22 cellular contexts compared by ENCODE assay signal in the genomic region with DNA sequence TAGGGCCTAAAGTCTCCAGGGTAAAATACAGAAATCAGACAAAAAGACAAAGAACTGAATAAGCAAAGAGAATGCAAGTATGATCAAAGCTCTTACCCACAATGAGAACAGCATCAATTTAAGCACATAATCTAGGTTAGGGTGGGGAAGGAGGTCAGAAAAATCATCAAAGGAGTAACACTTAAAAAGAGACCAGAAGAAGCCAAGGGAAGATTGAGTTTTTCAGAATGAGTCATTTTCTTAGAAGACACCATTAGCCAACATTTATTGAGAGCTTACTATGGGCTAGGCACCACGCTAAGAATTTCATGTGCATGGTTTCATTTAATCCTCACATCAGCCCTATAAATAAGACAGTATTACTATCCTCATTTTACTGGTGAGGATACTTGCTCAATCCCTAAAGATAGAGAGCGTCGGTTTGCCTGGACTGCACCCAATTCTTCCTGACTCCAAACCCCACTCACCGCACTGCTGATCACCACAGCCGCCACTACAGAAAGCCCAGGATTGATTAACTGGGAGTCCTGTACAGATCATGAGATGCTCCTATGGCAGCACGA. TPM values are rescaled to one million over a fixed set of nuclear protein-coding genes. Genes with fewer than 3 reads are reported as not detected.
DNase-seq lines count a peak whose midpoint lies in the region; ATAC-seq and TF ChIP-seq lines count a peak whose summit lies in the region.
"Had no signal": no experiment of that assay in that cellular context is flagged by ENCODE, and none has a peak within 500 bp of the region (broad histone marks: within the 10 kb centered on the region; RNA-seq: fewer than 3 reads in every experiment).

No MANE protein-coding gene starts in this region.

- CTCF ChIA-PET in activated CD4-positive, alpha-beta T cell treated with anti-CD3 and anti-CD28 coated beads for 36 hours (lab: Charles Lee), result interaction anchor here (1.2 kb wide), 1 partner anchor 36 kb away, joined by 4 read pairs; no protein-coding TSS in a partner anchor

- peak; percentile 36 to 40 for ATAC-seq in activated naive CD4-positive, alpha-beta T cell treated with anti-CD3 and anti-CD28 coated beads, Interleukin-2, amount 50 U/mL, for 72 hours
- ATAC-seq in stimulated activated naive CD8-positive, alpha-beta T cell treated with anti-CD3 and anti-CD28 coated beads, Interleukin-15, amount 100 ng/mL, for 72 hours, result peak; percentile 67
- no peak for ATAC-seq in activated CD4-positive, alpha-beta T cell treated with anti-CD3 and anti-CD28 coated beads for 36 hours
- ATAC-seq: GM12878, GM23338, Panc1 had no signal

- H3K9me3 ChIP-seq in esophagus muscularis mucosa, result no peaks in the 10 kb centered on the region
- H3K9me3 ChIP-seq: BE2C had no signal

- H3K36me3 ChIP-seq in esophagus muscularis mucosa, result no peaks in the 10 kb centered on the region
- H3K36me3 ChIP-seq: BE2C had no signal

- TF ChIP-seq POLR2A in esophagus muscularis mucosa (IDR thresholded peaks at IDR 0.05; ENCODE audit: low read depth), result no peak

- no peaks in the 10 kb centered on the region for H3K36me3 Mint-ChIP-seq in activated naive CD4-positive, alpha-beta T cell treated with anti-CD3 and anti-CD28 coated beads, Interleukin-2, amount 50 U/mL, for 72 hours
- H3K36me3 Mint-ChIP-seq in T-helper 1 cell treated with Interleukin-12 subunit alpha and Interleukin-12 subunit beta and Interleukin-4 antibody, amounts not matched to agents 30 μg/mL and 1 μg/mL, for 36 hours (ENCODE audit: low read depth), result no peaks in the 10 kb centered on the region
- H3K36me3 Mint-ChIP-seq in activated CD4-positive, alpha-beta T cell treated with anti-CD3 and anti-CD28 coated beads for 36 hours (ENCODE audit: low read depth), result no peaks in the 10 kb centered on the region
- H3K36me3 Mint-ChIP-seq: CD4-positive, alpha-beta memory T cell had no signal

- peaks cover 40% of the 10 kb centered on the region for H3K27me3 Mint-ChIP-seq in T-helper 1 cell treated with Interleukin-12 subunit alpha and Interleukin-12 subunit beta and Interleukin-4 antibody, amounts not matched to agents 30 μg/mL and 1 μg/mL, for 36 hours (ENCODE audit: low read depth)
- H3K27me3 Mint-ChIP-seq in stimulated activated naive CD8-positive, alpha-beta T cell treated with anti-CD3 and anti-CD28 coated beads, Interleukin-15, amount 100 ng/mL, for 72 hours, result peaks cover 24% of the 10 kb centered on the region
- H3K27me3 Mint-ChIP-seq in activated CD4-positive, alpha-beta T cell treated with anti-CD3 and anti-CD28 coated beads for 36 hours, result peaks cover 28% of the 10 kb centered on the region

- H3K4me1 Mint-ChIP-seq in T-helper 1 cell treated with Interleukin-12 subunit alpha and Interleukin-12 subunit beta and Interleukin-4 antibody, amounts not matched to agents 30 μg/mL and 1 μg/mL, for 36 hours (ENCODE audit: low read depth), result peaks cover 30% of the 10 kb centered on the region
- H3K4me1 Mint-ChIP-seq in stimulated activated naive CD8-positive, alpha-beta T cell treated with anti-CD3 and anti-CD28 coated beads, Interleukin-15, amount 100 ng/mL, for 72 hours, result peaks cover 44% of the 10 kb centered on the region
- H3K4me1 Mint-ChIP-seq in activated CD4-positive, alpha-beta T cell treated with anti-CD3 and anti-CD28 coated beads for 36 hours, result peaks cover 17% of the 10 kb centered on the region

- peak overlapping the region; percentile 4 for H3K4me3 Mint-ChIP-seq in T-helper 1 cell treated with Interleukin-12 subunit alpha and Interleukin-12 subunit beta and Interleukin-4 antibody, amounts not matched to agents 30 μg/mL and 1 μg/mL, for 36 hours
- peak overlapping the region in 1 of 2 donors; percentile 3 for H3K4me3 Mint-ChIP-seq in stimulated activated naive CD8-positive, alpha-beta T cell treated with anti-CD3 and anti-CD28 coated beads, Interleukin-15, amount 100 ng/mL, for 72 hours
- no peak overlapping the region for H3K4me3 Mint-ChIP-seq in activated CD4-positive, alpha-beta T cell treated with anti-CD3 and anti-CD28 coated beads for 36 hours
- H3K4me3 Mint-ChIP-seq: GM23338 had no signal

- H3K27ac ChIP-seq in esophagus muscularis mucosa (replicated peaks in 1 of 4), result no peak overlapping the region

- DNase-seq in activated naive CD4-positive, alpha-beta T cell treated with anti-CD3 and anti-CD28 coated beads, Interleukin-2, amount 50 U/mL, for 72 hours (ENCODE audit: low spot score in 2 of 2), result no peak
- no peak for DNase-seq in activated naive CD4-positive, alpha-beta T cell treated with Interleukin-2 at 50 U/mL for 16 hours
- DNase-seq in esophagus muscularis mucosa (ENCODE audit: extremely low spot score), result peak; percentile 19
- no peak for DNase-seq in stimulated activated naive CD8-positive, alpha-beta T cell treated with anti-CD3 and anti-CD28 coated beads, Interleukin-15, amount 100 ng/mL, for 72 hours
- DNase-seq in activated CD4-positive, alpha-beta T cell treated with anti-CD3 and anti-CD28 coated beads for 36 hours, result no peak
- DNase-seq in NCI-H748 treated with DMSO at 0.1 percent for 48 hours (lab: John Stamatoyannopoulos, UW), result no peak
- DNase-seq: BE2C; Calu3; CD4-positive, alpha-beta memory T cell; GF-D8; HCEC 1CT; KG1; NCI-H1092 treated with DMSO at 0.1 percent for 48 hours; NCI-H2081; NCI-H2171 treated with DMSO at 0.1 percent for 48 hours; NCI-H446 treated with DMSO at 0.1 percent for 48 hours; NCI-H69 had no signal

- no peaks in the 10 kb centered on the region for H3K9me3 Mint-ChIP-seq in activated naive CD4-positive, alpha-beta T cell treated with anti-CD3 and anti-CD28 coated beads, Interleukin-2, amount 50 U/mL, for 72 hours
- no peaks in the 10 kb centered on the region for H3K9me3 Mint-ChIP-seq in T-helper 1 cell treated with Interleukin-12 subunit alpha and Interleukin-12 subunit beta and Interleukin-4 antibody, amounts not matched to agents 30 μg/mL and 1 μg/mL, for 36 hours
- no peaks in the 10 kb centered on the region for H3K9me3 Mint-ChIP-seq in stimulated activated naive CD8-positive, alpha-beta T cell treated with anti-CD3 and anti-CD28 coated beads, Interleukin-15, amount 100 ng/mL, for 72 hours
- H3K9me3 Mint-ChIP-seq in activated CD4-positive, alpha-beta T cell treated with anti-CD3 and anti-CD28 coated beads for 36 hours (ENCODE audit: low read depth), result no peaks in the 10 kb centered on the region
- H3K9me3 Mint-ChIP-seq: CD4-positive, alpha-beta memory T cell; GM23338 had no signal

- intact Hi-C loops in esophagus muscularis mucosa (cut with DNase I), result no loop called here
- intact Hi-C loops in activated CD4-positive, alpha-beta T cell treated with anti-CD3 and anti-CD28 coated beads for 36 hours (cut with DNase I, micrococcal nuclease), result no loop called here

- WGBS in esophagus muscularis mucosa, result 85% methylated on average over 6 of the region's 6 CpGs

- TF ChIP-seq CTCF in esophagus muscularis mucosa (IDR thresholded peaks at IDR 0.05), result no peak

- no peak overlapping the region for H3K27ac Mint-ChIP-seq in activated naive CD4-positive, alpha-beta T cell treated with anti-CD3 and anti-CD28 coated beads, Interleukin-2, amount 50 U/mL, for 72 hours
- no peak overlapping the region for H3K27ac Mint-ChIP-seq in T-helper 1 cell treated with Interleukin-12 subunit alpha and Interleukin-12 subunit beta and Interleukin-4 antibody, amounts not matched to agents 30 μg/mL and 1 μg/mL, for 36 hours
- no peak overlapping the region for H3K27ac Mint-ChIP-seq in stimulated activated naive CD8-positive, alpha-beta T cell treated with anti-CD3 and anti-CD28 coated beads, Interleukin-15, amount 100 ng/mL, for 72 hours
- H3K27ac Mint-ChIP-seq in activated CD4-positive, alpha-beta T cell treated with anti-CD3 and anti-CD28 coated beads for 36 hours, result no peak overlapping the region
- H3K27ac Mint-ChIP-seq: CD4-positive, alpha-beta memory T cell; GM23338 had no signal

- peaks cover 0 to 64% (median 30%) of the 10 kb centered on the region in 4 donors for H3K27me3 ChIP-seq in esophagus muscularis mucosa

- H3K4me1 ChIP-seq in esophagus muscularis mucosa, result peaks cover 11 to 33% (median 30%) of the 10 kb centered on the region in 4 donors
- H3K4me1 ChIP-seq: BE2C had no signal

- POLR2A ChIA-PET in activated CD4-positive, alpha-beta T cell treated with anti-CD3 and anti-CD28 coated beads for 36 hours (lab: Charles Lee), result no interaction called here

- TF ChIP-seq EP300 in esophagus muscularis mucosa (IDR thresholded peaks at IDR 0.05), result no peak

- H3K4me3 ChIP-seq in esophagus muscularis mucosa, result no peak overlapping the region
- H3K4me3 ChIP-seq: GM12878, GM23338 had no signal

RNA-seq across cellular contexts. Expression of a gene that starts 1.7 kb away (rescaled TPM):
- total RNA-seq in activated naive CD4-positive, alpha-beta T cell treated with anti-CD3 and anti-CD28 coated beads, Interleukin-2, amount 50 U/mL, for 72 hours, result under 1 TPM; 0.16 to 0.58 TPM
- total RNA-seq in esophagus muscularis mucosa, result under 1 TPM in 3 of 4 donors, not detected in 1; 0.78 to 0.98 (median 0.83) TPM
- under 1 TPM in 1 of 2 experiments, not detected in 1; 0.07 TPM for total RNA-seq in activated CD4-positive, alpha-beta T cell treated with anti-CD3 and anti-CD28 coated beads for 36 hours
- total RNA-seq: HT-29 had no signal
